In the genomic region with DNA sequence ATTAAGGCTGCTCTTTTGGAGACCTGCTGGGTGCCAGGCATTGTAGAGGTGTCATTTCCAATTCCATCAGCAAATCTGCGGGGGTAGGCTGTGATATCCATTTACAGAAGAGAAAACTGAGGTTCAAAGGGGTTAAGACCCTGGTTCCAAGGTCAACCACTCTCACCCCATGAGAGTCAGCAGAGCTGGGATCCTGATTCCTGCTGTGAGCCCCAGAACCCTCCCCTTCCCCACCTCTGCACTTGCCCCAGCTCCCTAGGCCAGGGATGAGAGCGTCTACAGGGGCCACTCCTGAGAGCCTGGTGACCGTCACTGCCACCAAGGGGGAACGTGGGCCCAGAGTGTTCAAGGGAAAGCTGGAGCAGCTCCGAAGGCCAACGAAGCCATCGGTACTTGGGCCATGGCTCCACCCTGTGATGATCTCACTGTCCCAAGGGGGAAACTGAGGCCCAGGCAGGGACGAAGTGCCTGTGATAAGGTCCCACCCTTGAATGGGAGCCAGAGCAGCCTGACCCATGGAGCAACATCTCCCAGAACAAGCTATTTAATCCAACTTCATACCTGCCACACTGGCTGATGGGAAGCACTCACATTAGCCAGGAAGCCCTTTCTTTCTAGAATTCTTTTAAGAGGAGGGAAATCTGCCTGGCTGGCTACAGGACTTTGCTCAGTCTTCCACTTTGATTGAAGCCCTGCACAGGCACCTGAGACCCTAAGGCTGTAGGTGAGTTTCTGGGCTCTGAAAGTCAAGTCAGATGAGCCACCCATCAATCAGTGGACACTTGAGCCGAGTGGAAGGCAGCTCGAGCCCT, we compare ENCODE assay signal across 10 cellular contexts. TPM values are rescaled to one million over a fixed set of nuclear protein-coding genes. Genes with fewer than 3 reads are reported as not detected.
DNase-seq lines count a peak whose midpoint lies in the region; ATAC-seq, FAIRE-seq and TF ChIP-seq lines count a peak whose summit lies in the region.
"Had no signal": no experiment of that assay in that cellular context is flagged by ENCODE, and none has a peak within 500 bp of the region (broad histone marks: within the 10 kb centered on the region; RNA-seq: fewer than 3 reads in every experiment).

No MANE protein-coding gene starts in this region.

- H3K4me2 ChIP-seq in BLaER1 (peak overlapping the region; percentile 100), astrocyte (ENCODE audit: low read length) (no peak overlapping the region)

- H3K9ac ChIP-seq in BLaER1 (no peak overlapping the region), astrocyte (ENCODE audit: low read length) (no peak overlapping the region)

- H3K9me3 Mint-ChIP-seq in astrocyte (ENCODE audit: unreplicated experiment) = no peaks in the 10 kb centered on the region
- no peaks in the 10 kb centered on the region for H3K9me3 Mint-ChIP-seq in naive thymus-derived CD8-positive, alpha-beta T cell

- ATAC-seq in naive thymus-derived CD8-positive, alpha-beta T cell = no peak
- ATAC-seq in GM21619 (IDR thresholded peaks at IDR 0.05; ENCODE audit: unreplicated experiment) = no peak

- FAIRE-seq in astrocyte (lab: Jason Lieb, UNC) = no peak
- FAIRE-seq: G401.6 had no signal

- H3K9me3 ChIP-seq in BLaER1 (no peaks in the 10 kb centered on the region), astrocyte (ENCODE audit: insufficient read depth, low read depth, low read length) (no peaks in the 10 kb centered on the region), WERI-Rb-1 (ENCODE audit: severe bottlenecking) (no peaks in the 10 kb centered on the region)
- H3K9me3 ChIP-seq in effector memory CD4-positive, alpha-beta T cell (ENCODE audit: control insufficient read depth, low read length) = no peaks in the 10 kb centered on the region
- H3K9me3 ChIP-seq: uterus had no signal

- DNase-seq in ELF-1 (ENCODE audit: low read depth, low spot score) = peak; percentile 2
- DNase-seq in astrocyte (ENCODE audit: low read depth) = no peak
- DNase-seq in naive thymus-derived CD8-positive, alpha-beta T cell = peak in 1 of 10 donors; percentile 44
- no peak for DNase-seq in stimulated activated naive CD4-positive, alpha-beta T cell treated with Interleukin-2 at 50 U/mL for 16 hours (lab: John Stamatoyannopoulos, UW)
- DNase-seq in WERI-Rb-1 = no peak
- no peak for DNase-seq in effector memory CD4-positive, alpha-beta T cell

- H4K20me1 ChIP-seq in BLaER1 = peaks cover 23% of the 10 kb centered on the region
- peaks cover 20% of the 10 kb centered on the region for H4K20me1 ChIP-seq in astrocyte (ENCODE audit: insufficient read depth, low read length)

- H3K27ac ChIP-seq in BLaER1 = no peak overlapping the region
- no peak overlapping the region for H3K27ac ChIP-seq in astrocyte (ENCODE audit: low read depth, low read length)
- no peak overlapping the region for H3K27ac ChIP-seq in WERI-Rb-1
- no peak overlapping the region for H3K27ac ChIP-seq in effector memory CD4-positive, alpha-beta T cell (ENCODE audit: insufficient read depth, low read length, poor library complexity, severe bottlenecking)

- H3K36me3 ChIP-seq in BLaER1 (0 out of 2 replicates have a peak, but pooled peaks cover 2% of the 10 kb centered on the region), astrocyte (ENCODE audit: insufficient read depth, low read length) (no peaks in the 10 kb centered on the region), WERI-Rb-1 (peaks cover 5% of the 10 kb centered on the region)
- H3K36me3 ChIP-seq in effector memory CD4-positive, alpha-beta T cell (ENCODE audit: control insufficient read depth, insufficient read depth, low read length) = no peaks in the 10 kb centered on the region
- H3K36me3 ChIP-seq: uterus had no signal

- no peak for TF ChIP-seq CTCF in astrocyte (IDR thresholded peaks at IDR 0.05; ENCODE audit: insufficient read depth, low read depth, low read length)
- TF ChIP-seq CTCF in WERI-Rb-1 (IDR thresholded peaks at IDR 0.05; ENCODE audit: low read depth, low read length) = no peak

- H3K27me3 ChIP-seq in BLaER1 = no peaks in the 10 kb centered on the region
- H3K27me3 ChIP-seq in astrocyte (ENCODE audit: insufficient read depth, low read length) = no peaks in the 10 kb centered on the region
- no peaks in the 10 kb centered on the region for H3K27me3 ChIP-seq in WERI-Rb-1 (ENCODE audit: insufficient read depth, low read depth, severe bottlenecking)
- H3K27me3 ChIP-seq in effector memory CD4-positive, alpha-beta T cell (replicated peaks; ENCODE audit: control insufficient read depth, insufficient read depth, low read length, poor library complexity, severe bottlenecking) = no peaks in the 10 kb centered on the region
- H3K27me3 ChIP-seq: uterus had no signal

- peak overlapping the region; percentile 47 for H3K27ac Mint-ChIP-seq in astrocyte (ENCODE audit: unreplicated experiment)
- peak overlapping the region in 6 of 10 donors; percentile 36 to 87 (median 70) for H3K27ac Mint-ChIP-seq in naive thymus-derived CD8-positive, alpha-beta T cell

- POLR2A ChIA-PET in naive thymus-derived CD8-positive, alpha-beta T cell (lab: Charles Lee) = no interaction called here

- H3K36me3 Mint-ChIP-seq in astrocyte (ENCODE audit: low read depth, unreplicated experiment) = peaks cover 2% of the 10 kb centered on the region
- no peaks in the 10 kb centered on the region for H3K36me3 Mint-ChIP-seq in naive thymus-derived CD8-positive, alpha-beta T cell

- H3K4me1 ChIP-seq in BLaER1 (peaks cover 75% of the 10 kb centered on the region), astrocyte (ENCODE audit: insufficient read depth, low read length) (peaks cover 26% of the 10 kb centered on the region)
- peaks cover 38% of the 10 kb centered on the region for H3K4me1 ChIP-seq in effector memory CD4-positive, alpha-beta T cell (ENCODE audit: control insufficient read depth, insufficient read depth, low read length, poor library complexity, severe bottlenecking)

- peaks cover 18% of the 10 kb centered on the region for H3K27me3 Mint-ChIP-seq in astrocyte (ENCODE audit: low read depth, unreplicated experiment)
- no peaks in the 10 kb centered on the region for H3K27me3 Mint-ChIP-seq in naive thymus-derived CD8-positive, alpha-beta T cell

- no peak overlapping the region for H2AFZ ChIP-seq in astrocyte (ENCODE audit: low read depth, low read length)

- no peak overlapping the region for H3K4me3 ChIP-seq in BLaER1
- H3K4me3 ChIP-seq in astrocyte (ENCODE audit: insufficient read depth, low read depth, low read length) = no peak overlapping the region
- H3K4me3 ChIP-seq in WERI-Rb-1 (ENCODE audit: low read depth, low read length) = no peak overlapping the region
- H3K4me3 ChIP-seq in effector memory CD4-positive, alpha-beta T cell (ENCODE audit: insufficient read depth, low read depth, low read length, poor library complexity, severe bottlenecking) = no peak overlapping the region
- H3K4me3 ChIP-seq: uterus had no signal

- H3K4me1 Mint-ChIP-seq in astrocyte (ENCODE audit: low read depth, unreplicated experiment) = peaks cover 4% of the 10 kb centered on the region
- H3K4me1 Mint-ChIP-seq in naive thymus-derived CD8-positive, alpha-beta T cell = peaks cover 16 to 32% (median 25%) of the 10 kb centered on the region in 4 donors

- peak overlapping the region; percentile 69 for H3K4me3 Mint-ChIP-seq in astrocyte (ENCODE audit: unreplicated experiment)
- H3K4me3 Mint-ChIP-seq in naive thymus-derived CD8-positive, alpha-beta T cell = peak overlapping the region; percentile 56 to 88 (median 79)

- peaks cover 20% of the 10 kb centered on the region for H3K79me2 ChIP-seq in astrocyte (ENCODE audit: insufficient read depth, low read length)

RNA-seq across cellular contexts. Expression of gene HS6ST1, which starts 2.1 kb away (rescaled TPM):
- 20.5 and 20.9 TPM in 2 replicates for total RNA-seq in astrocyte
- 10 to 100 TPM; 14.4 to 15.2 TPM for total RNA-seq in naive thymus-derived CD8-positive, alpha-beta T cell
- polyA plus RNA-seq in naive thymus-derived CD8-positive, alpha-beta T cell = 1 to 10 TPM; 3.2 to 4.2 (median 3.5) TPM
